In genomic region chr1:38063616-38064015, GRCh38 we compare ENCODE assay signal across 2 cellular contexts.
TF ChIP-seq lines count a peak whose summit lies in the region.

No MANE protein-coding gene starts in this region.

TF ChIP-seq in GM12891, 5 proteins besides CTCF, POLR2A, EP300 and RAD21:
- no peak for TF ChIP-seq POU2F2 (IDR thresholded peaks at IDR 0.05; ENCODE audit: low read depth, low read length)
- 0 out of 2 replicates have a peak, but pooled peaks have one; percentile 9 for TF ChIP-seq SPI1 (IDR thresholded peaks at IDR 0.05; ENCODE audit: low read depth, low read length)

TF ChIP-seq in IMR-90, 13 proteins besides CTCF, POLR2A, EP300 and RAD21:
- no peak for TF ChIP-seq FOS (IDR thresholded peaks at IDR 0.05; ENCODE audit: low read depth, low read length)
- TF ChIP-seq RCOR1 (IDR thresholded peaks at IDR 0.05; ENCODE audit: insufficient replicate concordance, low read length), result no peak
- no peak for TF ChIP-seq RFX5 (IDR thresholded peaks at IDR 0.05; ENCODE audit: low read depth, low read length)
- no peak for TF ChIP-seq NFE2L2 (IDR thresholded peaks at IDR 0.05; ENCODE audit: low read depth, low read length)
